ENCODE assay signal across 1 cellular context in the genomic region with DNA sequence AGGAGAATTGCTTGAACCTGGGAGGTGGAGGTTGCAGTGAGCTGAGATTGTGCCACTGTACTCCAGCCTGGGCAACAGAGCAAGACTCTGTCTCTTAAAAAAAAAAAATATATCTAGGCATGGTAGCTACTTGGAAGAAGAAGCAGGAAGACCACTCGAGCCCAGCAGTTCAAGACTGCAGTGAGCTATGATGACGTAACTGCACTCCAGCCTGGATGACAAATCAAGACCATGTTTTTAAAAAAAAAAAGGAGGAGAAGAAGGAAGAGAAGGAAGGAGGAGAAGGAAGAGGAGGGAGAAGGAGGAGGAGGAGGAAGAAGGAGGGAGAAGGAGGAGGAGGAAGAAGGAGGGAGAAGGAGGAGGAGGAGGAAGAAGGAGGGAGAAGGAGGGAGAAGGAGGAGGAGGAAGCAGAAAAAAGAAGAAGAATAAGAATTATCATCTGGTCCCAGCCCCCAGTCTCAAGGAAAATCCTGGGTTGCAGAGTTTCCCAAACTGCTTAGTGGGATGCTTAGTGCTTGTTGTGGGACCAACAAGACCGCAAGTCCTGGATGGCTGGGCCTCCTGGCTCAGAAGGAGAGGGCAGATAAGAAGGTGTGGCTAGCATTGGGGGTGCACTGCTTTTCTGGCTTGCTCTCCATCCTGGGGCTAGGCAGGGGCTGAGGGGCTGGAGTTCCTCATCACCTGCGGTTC.
TF ChIP-seq lines count a peak whose summit lies in the region.

No MANE protein-coding gene starts in this region.

TF ChIP-seq in H1, 55 proteins besides CTCF, POLR2A, EP300 and RAD21:
- TF ChIP-seq BACH1 (IDR thresholded peaks at IDR 0.05; ENCODE audit: low read length) (no peak), CEBPB (IDR thresholded peaks at IDR 0.05; ENCODE audit: low read depth, low read length) (no peak), SAP30 (IDR thresholded peaks at IDR 0.05; ENCODE audit: insufficient read depth, insufficient replicate concordance, low read length) (no peak), KDM4A (IDR thresholded peaks at IDR 0.05; ENCODE audit: low read depth, low read length, severe bottlenecking) (no peak), HDAC2 (IDR thresholded peaks at IDR 0.05; ENCODE audit: borderline replicate concordance in 1 of 2, low read depth in 2 of 2, low read length in 2 of 2) (no peak), KDM5A (IDR thresholded peaks at IDR 0.05; ENCODE audit: low read length) (no peak), BCL11A (IDR thresholded peaks at IDR 0.05; ENCODE audit: low read depth in 2 of 2, low read length in 2 of 2) (no peak), JUND (IDR thresholded peaks at IDR 0.05; ENCODE audit: low read length) (no peak)
- TF ChIP-seq, protein P1, sequence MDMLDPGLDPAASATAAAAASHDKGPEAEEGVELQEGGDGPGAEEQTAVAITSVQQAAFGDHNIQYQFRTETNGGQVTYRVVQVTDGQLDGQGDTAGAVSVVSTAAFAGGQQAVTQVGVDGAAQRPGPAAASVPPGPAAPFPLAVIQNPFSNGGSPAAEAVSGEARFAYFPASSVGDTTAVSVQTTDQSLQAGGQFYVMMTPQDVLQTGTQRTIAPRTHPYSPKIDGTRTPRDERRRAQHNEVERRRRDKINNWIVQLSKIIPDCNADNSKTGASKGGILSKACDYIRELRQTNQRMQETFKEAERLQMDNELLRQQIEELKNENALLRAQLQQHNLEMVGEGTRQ (IDR thresholded peaks at IDR 0.05; ENCODE audit: low read length), result no peak
- TF ChIP-seq, protein P2, sequence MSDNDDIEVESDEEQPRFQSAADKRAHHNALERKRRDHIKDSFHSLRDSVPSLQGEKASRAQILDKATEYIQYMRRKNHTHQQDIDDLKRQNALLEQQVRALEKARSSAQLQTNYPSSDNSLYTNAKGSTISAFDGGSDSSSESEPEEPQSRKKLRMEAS (IDR thresholded peaks at IDR 0.05), result no peak
